In the genomic region with DNA sequence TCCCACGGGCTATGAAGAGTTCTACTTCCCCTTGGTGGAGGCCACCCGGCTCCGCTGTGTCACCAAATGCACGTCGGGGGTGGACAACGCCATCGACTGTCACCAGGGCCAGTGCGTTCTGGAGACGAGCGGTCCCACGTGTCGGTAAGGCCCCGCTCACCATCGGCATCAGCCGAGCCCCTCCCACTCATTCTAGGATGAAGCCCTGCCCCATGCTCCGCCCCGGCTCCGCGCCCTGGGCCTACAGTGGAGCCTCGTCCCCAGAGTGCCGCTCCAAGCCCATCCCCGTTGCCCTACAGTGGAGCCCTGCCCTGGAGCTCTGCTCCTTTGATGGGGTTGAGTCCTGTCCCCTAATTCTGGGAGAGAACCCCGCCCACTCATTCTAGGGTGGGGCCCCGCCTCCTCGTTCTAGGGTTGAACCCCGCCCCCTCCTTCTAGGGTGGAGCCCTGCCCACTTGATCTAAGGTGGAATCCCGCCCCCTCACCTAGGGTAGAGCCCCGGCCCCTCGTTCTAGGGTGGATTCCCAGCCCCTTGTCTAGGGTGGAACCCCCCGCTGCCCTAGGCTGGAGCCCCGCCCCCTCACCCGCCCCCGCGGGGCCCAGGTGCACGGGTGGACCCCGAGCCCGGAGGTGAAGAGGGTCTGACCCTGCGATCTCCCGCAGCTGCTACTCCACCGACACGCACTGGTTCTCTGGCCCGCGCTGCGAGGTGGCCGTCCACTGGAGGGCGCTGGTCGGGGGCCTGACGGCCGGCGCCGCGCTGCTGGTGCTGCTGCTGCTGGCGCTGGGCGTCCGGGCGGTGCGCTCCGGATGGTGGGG, we compare ENCODE assay signal across 8 cellular contexts. TPM values are rescaled to one million over a fixed set of nuclear protein-coding genes. Genes with fewer than 3 reads are reported as not detected.
DNase-seq lines count a peak whose midpoint lies in the region; ATAC-seq, FAIRE-seq and TF ChIP-seq lines count a peak whose summit lies in the region.

No MANE protein-coding gene starts in this region.

- peak; percentile 94 for ATAC-seq in SK-N-SH treated with all-trans-retinoic acid at 6 μM for 48 hours
- peak; percentile 85 for ATAC-seq in body of pancreas
- no peak for ATAC-seq in GM18870 (IDR thresholded peaks at IDR 0.05; ENCODE audit: unreplicated experiment)

- TF ChIP-seq CTCF in body of pancreas (IDR thresholded peaks at IDR 0.05) (peak; percentile 61 to 97 (median 88)), kidney (IDR thresholded peaks at IDR 0.05; ENCODE audit: borderline replicate concordance, extremely low read depth, insufficient read depth) (peak; percentile 79)

- H3K27ac ChIP-seq in body of pancreas (no peak overlapping the region), kidney (ENCODE audit: low read depth in 2 of 2, low read length in 2 of 2) (no peak overlapping the region)

- H3K36me3 ChIP-seq in H7 (replicated peaks; ENCODE audit: control insufficient read depth, insufficient read depth, low read length) (no peaks in the 10 kb centered on the region; the same call in none of the 2 replicates), body of pancreas (replicated peaks in 1 of 2; ENCODE audit: insufficient read depth in 1 of 2, low read depth in 2 of 2) (no peaks in the 10 kb centered on the region), kidney (ENCODE audit: control insufficient read depth in 1 of 2, insufficient read depth in 2 of 2, low read length in 2 of 2) (no peaks in the 10 kb centered on the region)

- peaks cover 19% of the 10 kb centered on the region for H3K4me1 ChIP-seq in body of pancreas
- peaks cover 0 to 6% of the 10 kb centered on the region in 2 donors for H3K4me1 ChIP-seq in kidney (ENCODE audit: control insufficient read depth in 1 of 2, insufficient read depth in 1 of 2, low read depth in 1 of 2, low read length in 2 of 2)

- no peaks in the 10 kb centered on the region for H3K9me3 ChIP-seq in body of pancreas
- H3K9me3 ChIP-seq in kidney (ENCODE audit: control insufficient read depth in 1 of 2, low read length in 2 of 2) = no peaks in the 10 kb centered on the region

- peak overlapping the region; percentile 47 for H3K4me3 ChIP-seq in H7 (ENCODE audit: insufficient read depth, low read depth, low read length)
- no peak overlapping the region for H3K4me3 ChIP-seq in body of pancreas
- H3K4me3 ChIP-seq in kidney (ENCODE audit: low read length in 2 of 2) = peak overlapping the region in 1 of 2 donors; percentile 11

- H3K9ac ChIP-seq in kidney (ENCODE audit: low read length in 2 of 2) = no peak overlapping the region

- 4 to 6% methylated on average over 14 to 56 of the region's 58 CpGs for WGBS in body of pancreas, 2 donors

- no peak for TF ChIP-seq POLR2A in body of pancreas (IDR thresholded peaks at IDR 0.05)

- intact Hi-C loops in body of pancreas (cut with DNase I) = no loop called here
- intact Hi-C loops in kidney (cut with DNase I) = no loop called here

- FAIRE-seq in kidney (lab: Jason Lieb, UNC) = no peak

- DNase-seq in AG08395 (ENCODE audit: low spot score) (peak; percentile 83), H7 (peak; percentile 100), body of pancreas (peak; percentile 70 to 86 (median 84)), kidney (peak; percentile 93), middle frontal gyrus (ENCODE audit: extremely low spot score, low spot score) (no peak)
- DNase-seq in stimulated activated CD4-positive, alpha-beta T cell treated with anti-CD3 and anti-CD28 coated beads, Interleukin-4, amount 100 ng/mL, for 1 hour = peak; percentile 76

- H3K27me3 ChIP-seq in H7 (ENCODE audit: control insufficient read depth, insufficient read depth, low read length) (peaks cover 21% of the 10 kb centered on the region), body of pancreas (peaks cover 0 to 39% of the 10 kb centered on the region in 2 donors)

TF ChIP-seq in SK-N-SH treated with all-trans-retinoic acid at 6 μM for 48 hours, 23 proteins besides CTCF, POLR2A, EP300 and RAD21:
- TF ChIP-seq BACH2 (CRISPR knock-in tag; IDR thresholded peaks at IDR 0.05; ENCODE audit: borderline replicate concordance) (no peak), TCF4 (CRISPR knock-in tag; IDR thresholded peaks at IDR 0.05; ENCODE audit: borderline replicate concordance) (no peak), TOX (CRISPR knock-in tag; IDR thresholded peaks at IDR 0.05; ENCODE audit: borderline replicate concordance) (no peak), RARB (CRISPR knock-in tag; IDR thresholded peaks at IDR 0.05) (no peak), ZNF565 (CRISPR knock-in tag; conservative IDR thresholded peaks at IDR 0.05; ENCODE audit: low read depth) (no peak), ZNF8 (CRISPR knock-in tag; IDR thresholded peaks at IDR 0.05) (no peak)
- TF ChIP-seq, protein P1, sequence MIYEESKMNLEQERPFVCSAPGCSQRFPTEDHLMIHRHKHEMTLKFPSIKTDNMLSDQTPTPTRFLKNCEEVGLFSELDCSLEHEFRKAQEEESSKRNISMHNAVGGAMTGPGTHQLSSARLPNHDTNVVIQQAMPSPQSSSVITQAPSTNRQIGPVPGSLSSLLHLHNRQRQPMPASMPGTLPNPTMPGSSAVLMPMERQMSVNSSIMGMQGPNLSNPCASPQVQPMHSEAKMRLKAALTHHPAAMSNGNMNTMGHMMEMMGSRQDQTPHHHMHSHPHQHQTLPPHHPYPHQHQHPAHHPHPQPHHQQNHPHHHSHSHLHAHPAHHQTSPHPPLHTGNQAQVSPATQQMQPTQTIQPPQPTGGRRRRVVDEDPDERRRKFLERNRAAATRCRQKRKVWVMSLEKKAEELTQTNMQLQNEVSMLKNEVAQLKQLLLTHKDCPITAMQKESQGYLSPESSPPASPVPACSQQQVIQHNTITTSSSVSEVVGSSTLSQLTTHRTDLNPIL (CRISPR knock-in tag; IDR thresholded peaks at IDR 0.05; ENCODE audit: low read depth) = no peak
- TF ChIP-seq, protein P2, sequence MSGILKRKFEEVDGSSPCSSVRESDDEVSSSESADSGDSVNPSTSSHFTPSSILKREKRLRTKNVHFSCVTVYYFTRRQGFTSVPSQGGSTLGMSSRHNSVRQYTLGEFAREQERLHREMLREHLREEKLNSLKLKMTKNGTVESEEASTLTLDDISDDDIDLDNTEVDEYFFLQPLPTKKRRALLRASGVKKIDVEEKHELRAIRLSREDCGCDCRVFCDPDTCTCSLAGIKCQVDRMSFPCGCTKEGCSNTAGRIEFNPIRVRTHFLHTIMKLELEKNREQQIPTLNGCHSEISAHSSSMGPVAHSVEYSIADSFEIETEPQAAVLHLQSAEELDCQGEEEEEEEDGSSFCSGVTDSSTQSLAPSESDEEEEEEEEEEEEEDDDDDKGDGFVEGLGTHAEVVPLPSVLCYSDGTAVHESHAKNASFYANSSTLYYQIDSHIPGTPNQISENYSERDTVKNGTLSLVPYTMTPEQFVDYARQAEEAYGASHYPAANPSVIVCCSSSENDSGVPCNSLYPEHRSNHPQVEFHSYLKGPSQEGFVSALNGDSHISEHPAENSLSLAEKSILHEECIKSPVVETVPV (CRISPR knock-in tag; IDR thresholded peaks at IDR 0.05) = no peak
- TF ChIP-seq, protein P3, sequence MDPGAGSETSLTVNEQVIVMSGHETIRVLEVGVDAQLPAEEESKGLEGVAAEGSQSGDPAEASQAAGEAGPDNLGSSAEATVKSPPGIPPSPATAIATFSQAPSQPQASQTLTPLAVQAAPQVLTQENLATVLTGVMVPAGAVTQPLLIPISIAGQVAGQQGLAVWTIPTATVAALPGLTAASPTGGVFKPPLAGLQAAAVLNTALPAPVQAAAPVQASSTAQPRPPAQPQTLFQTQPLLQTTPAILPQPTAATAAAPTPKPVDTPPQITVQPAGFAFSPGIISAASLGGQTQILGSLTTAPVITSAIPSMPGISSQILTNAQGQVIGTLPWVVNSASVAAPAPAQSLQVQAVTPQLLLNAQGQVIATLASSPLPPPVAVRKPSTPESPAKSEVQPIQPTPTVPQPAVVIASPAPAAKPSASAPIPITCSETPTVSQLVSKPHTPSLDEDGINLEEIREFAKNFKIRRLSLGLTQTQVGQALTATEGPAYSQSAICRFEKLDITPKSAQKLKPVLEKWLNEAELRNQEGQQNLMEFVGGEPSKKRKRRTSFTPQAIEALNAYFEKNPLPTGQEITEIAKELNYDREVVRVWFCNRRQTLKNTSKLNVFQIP (CRISPR knock-in tag; IDR thresholded peaks at IDR 0.05; ENCODE audit: borderline replicate concordance, low read depth) = no peak
- TF ChIP-seq, protein P4, sequence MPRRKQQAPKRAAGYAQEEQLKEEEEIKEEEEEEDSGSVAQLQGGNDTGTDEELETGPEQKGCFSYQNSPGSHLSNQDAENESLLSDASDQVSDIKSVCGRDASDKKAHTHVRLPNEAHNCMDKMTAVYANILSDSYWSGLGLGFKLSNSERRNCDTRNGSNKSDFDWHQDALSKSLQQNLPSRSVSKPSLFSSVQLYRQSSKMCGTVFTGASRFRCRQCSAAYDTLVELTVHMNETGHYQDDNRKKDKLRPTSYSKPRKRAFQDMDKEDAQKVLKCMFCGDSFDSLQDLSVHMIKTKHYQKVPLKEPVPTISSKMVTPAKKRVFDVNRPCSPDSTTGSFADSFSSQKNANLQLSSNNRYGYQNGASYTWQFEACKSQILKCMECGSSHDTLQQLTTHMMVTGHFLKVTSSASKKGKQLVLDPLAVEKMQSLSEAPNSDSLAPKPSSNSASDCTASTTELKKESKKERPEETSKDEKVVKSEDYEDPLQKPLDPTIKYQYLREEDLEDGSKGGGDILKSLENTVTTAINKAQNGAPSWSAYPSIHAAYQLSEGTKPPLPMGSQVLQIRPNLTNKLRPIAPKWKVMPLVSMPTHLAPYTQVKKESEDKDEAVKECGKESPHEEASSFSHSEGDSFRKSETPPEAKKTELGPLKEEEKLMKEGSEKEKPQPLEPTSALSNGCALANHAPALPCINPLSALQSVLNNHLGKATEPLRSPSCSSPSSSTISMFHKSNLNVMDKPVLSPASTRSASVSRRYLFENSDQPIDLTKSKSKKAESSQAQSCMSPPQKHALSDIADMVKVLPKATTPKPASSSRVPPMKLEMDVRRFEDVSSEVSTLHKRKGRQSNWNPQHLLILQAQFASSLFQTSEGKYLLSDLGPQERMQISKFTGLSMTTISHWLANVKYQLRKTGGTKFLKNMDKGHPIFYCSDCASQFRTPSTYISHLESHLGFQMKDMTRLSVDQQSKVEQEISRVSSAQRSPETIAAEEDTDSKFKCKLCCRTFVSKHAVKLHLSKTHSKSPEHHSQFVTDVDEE (CRISPR knock-in tag; IDR thresholded peaks at IDR 0.05) = no peak
TF ChIP-seq in SK-N-SH treated with all-trans-retinoic acid at 6 μM for 48 hours: peak in this region for 0.

RNA-seq across cellular contexts. Expression of a gene that starts 3.4 kb away (rescaled TPM):
- total RNA-seq in H7 (2014; rRNA removed; shearing (Covaris generic)) = 1.8 and 10.4 TPM in 2 replicates
- total RNA-seq in body of pancreas (not detected), kidney (3.8 TPM)
- polyA plus RNA-seq in kidney (ENCODE audit: insufficient read depth, low read depth, low replicate concordance) = not detected

RNA-seq across cellular contexts. Expression of a gene that starts 16.6 kb away (rescaled TPM):
- total RNA-seq in H7 (2014; rRNA removed; shearing (Covaris generic)) = 8.5 and 14.6 TPM in 2 replicates
- 1 to 10 TPM in 1 of 2 donors, under 1 TPM in 1; 0.52 to 3.0 TPM for total RNA-seq in body of pancreas
- total RNA-seq in kidney = 39.1 TPM
- 0.65 TPM for polyA plus RNA-seq in kidney (ENCODE audit: insufficient read depth, low read depth, low replicate concordance)

RNA-seq across cellular contexts. Expression of a gene that starts 53.9 kb away (rescaled TPM):
- not detected in 2 replicates for total RNA-seq in H7 (2014; rRNA removed; shearing (Covaris generic))
- total RNA-seq in body of pancreas (under 1 TPM in 1 of 2 donors, not detected in 1; 0.78 TPM), kidney (not detected)
- not detected for polyA plus RNA-seq in kidney (ENCODE audit: insufficient read depth, low read depth, low replicate concordance)
